14 cellular contexts compared by ENCODE assay signal in genomic region chr1:115069186-115069585, GRCh38. TPM values are rescaled to one million over a fixed set of nuclear protein-coding genes. Genes with fewer than 3 reads are reported as not detected.
DNase-seq lines count a peak whose midpoint lies in the region; ATAC-seq, FAIRE-seq and TF ChIP-seq lines count a peak whose summit lies in the region.
"Had no signal": no experiment of that assay in that cellular context is flagged by ENCODE, and none has a peak within 500 bp of the region (broad histone marks: within the 10 kb centered on the region; RNA-seq: fewer than 3 reads in every experiment).

No MANE protein-coding gene starts in this region.

- WGBS in prostate gland: 23% methylated on average over 6 of the region's 6 CpGs

- ATAC-seq in esophagus mucosa (peak; percentile 47), HG03108 (IDR thresholded peaks at IDR 0.05; ENCODE audit: unreplicated experiment) (no peak)
- ATAC-seq: activated T-cell treated with anti-CD3 and anti-CD28 coated beads, Interleukin-2, amount 50 U/mL, for 4 hours had no signal

- no peaks in the 10 kb centered on the region for H3K27me3 ChIP-seq in prostate gland (replicated peaks; ENCODE audit: insufficient read depth)
- H3K27me3 ChIP-seq: heart left ventricle had no signal

- FAIRE-seq in RCC 7860 (lab: Jason Lieb, UNC): peak; percentile 95

- TF ChIP-seq CTCF in prostate gland (IDR thresholded peaks at IDR 0.05): no peak

- TF ChIP-seq POLR2A in prostate gland (IDR thresholded peaks at IDR 0.05): no peak

- intact Hi-C loops in prostate gland (cut with DNase I): no loop called here

- H3K27ac ChIP-seq in prostate gland: peak overlapping the region; percentile 35 to 44
- H3K27ac ChIP-seq: HL-60, VCaP had no signal

- H3K9me3 ChIP-seq in prostate gland: no peaks in the 10 kb centered on the region
- H3K9me3 ChIP-seq: heart left ventricle had no signal

- peak; percentile 70 for DNase-seq in DMS79 treated with DMSO at 0.1 percent for 48 hours (lab: John Stamatoyannopoulos, UW)
- peak; percentile 84 for DNase-seq in RCC 7860 (ENCODE audit: low spot score)
- DNase-seq in prostate gland (ENCODE audit: low spot score): no peak
- no peak for DNase-seq in cerebellar cortex (ENCODE audit: low spot score)
- no peak for DNase-seq in stimulated activated CD4-positive, alpha-beta T cell treated with anti-CD3 and anti-CD28 coated beads, Interleukin-4, amount 100 ng/mL, for 4 hours
- no peak for DNase-seq in NCI-H1105 (lab: John Stamatoyannopoulos, UW)
- DNase-seq: activated T-cell treated with anti-CD3 and anti-CD28 coated beads, Interleukin-2, amount 50 U/mL, for 4 hours; C1 segment of cervical spinal cord; heart left ventricle had no signal

- H3K4me3 ChIP-seq in prostate gland: no peak overlapping the region
- H3K4me3 ChIP-seq: heart left ventricle, smooth muscle cell had no signal

- no peaks in the 10 kb centered on the region for H3K4me1 ChIP-seq in prostate gland (replicated peaks)

- no peaks in the 10 kb centered on the region for H3K36me3 ChIP-seq in prostate gland
- H3K36me3 ChIP-seq: heart left ventricle had no signal

RNA-seq across cellular contexts. Expression of gene TSPAN2, which starts 20.1 kb away (rescaled TPM):
- total RNA-seq in esophagus mucosa (0.68 TPM), prostate gland (10 to 100 TPM in 1 of 2 donors, 1 to 10 TPM in 1; 6.9 to 11.3 TPM)

RNA-seq across cellular contexts. Expression of gene TSHB, which starts 39.6 kb away (rescaled TPM):
- total RNA-seq in esophagus mucosa (not detected), prostate gland (not detected)
- total RNA-seq: activated T-cell treated with anti-CD3 and anti-CD28 coated beads, Interleukin-2, amount 50 U/mL, for 4 hours; heart left ventricle; smooth muscle cell had no signal

Comparison
In these comparisons a context has a peak if more than half of its experiments do, and no peak if none do; other contexts are left out.
1. DNase-seq: peak in DMS79 treated with DMSO at 0.1 percent for 48 hours (single experiment) and RCC 7860 (single experiment); none in prostate gland (single experiment), cerebellar cortex (single experiment), stimulated activated CD4-positive, alpha-beta T cell treated with anti-CD3 and anti-CD28 coated beads, Interleukin-4, amount 100 ng/mL, for 4 hours (0 of 2) and NCI-H1105 (single experiment).